ENCODE assay signal across 29 cellular contexts in genomic region chr2:222670191-222671038, GRCh38. TPM values are rescaled to one million over a fixed set of nuclear protein-coding genes. Genes with fewer than 3 reads are reported as not detected.
DNase-seq lines count a peak whose midpoint lies in the region; ATAC-seq and TF ChIP-seq lines count a peak whose summit lies in the region.
"Had no signal": no experiment of that assay in that cellular context is flagged by ENCODE, and none has a peak within 500 bp of the region (broad histone marks: within the 10 kb centered on the region; RNA-seq: fewer than 3 reads in every experiment).

No MANE protein-coding gene starts in this region.

- H3K9me3 ChIP-seq in HUES6 (ENCODE audit: control insufficient read depth, insufficient read depth, low read depth, low read length) (no peaks in the 10 kb centered on the region), iPS-15b (ENCODE audit: control insufficient read depth, insufficient read depth, low read length) (no peaks in the 10 kb centered on the region), neural cell (ENCODE audit: low read length) (no peaks in the 10 kb centered on the region)
- H3K9me3 ChIP-seq: A549, ascending aorta, BE2C, heart left ventricle, left ventricle myocardium inferior, vagina had no signal

- CTCF ChIA-PET in activated CD4-positive, alpha-beta T cell treated with anti-CD3 and anti-CD28 coated beads, Interleukin-2, amount 10 ng/mL, durations not matched to agents 7 days and 5 days (lab: Charles Lee), result interaction anchor here (0.5 to 1.3 kb wide), 3 partner anchors 15 to 124 kb away, joined by 3 read pairs; no protein-coding TSS in a partner anchor

- peaks cover 58% of the 10 kb centered on the region for H3K4me1 Mint-ChIP-seq in CD14-positive monocyte
- H3K4me1 Mint-ChIP-seq in activated CD4-positive, alpha-beta T cell treated with anti-CD3 and anti-CD28 coated beads, Interleukin-2, amount 10 ng/mL, durations not matched to agents 7 days and 5 days, result peaks cover 8% of the 10 kb centered on the region

- H3K9me3 Mint-ChIP-seq in CD14-positive monocyte, result peaks cover 0 to 3% (median 0%) of the 10 kb centered on the region in 7 donors
- H3K9me3 Mint-ChIP-seq in activated CD4-positive, alpha-beta T cell treated with anti-CD3 and anti-CD28 coated beads, Interleukin-2, amount 10 ng/mL, durations not matched to agents 7 days and 5 days, result no peaks in the 10 kb centered on the region
- H3K9me3 Mint-ChIP-seq: activated T-helper 1 cell treated with anti-CD3 and anti-CD28 coated beads, Interleukin-12 subunit alpha, Interleukin-12 subunit beta, Interleukin-2, Interleukin-4 antibody, amounts not matched to agents 30 ng/mL and 10 ng/mL and 1 ng/mL, durations not matched to agents 14 hours and 24 hours and 36 hours; central memory CD8-positive, alpha-beta T cell; T-helper 1 cell treated with Interleukin-12 subunit alpha and Interleukin-12 subunit beta and Interleukin-4 antibody, amounts not matched to agents 30 μg/mL and 1 μg/mL, for 36 hours had no signal

- no peaks in the 10 kb centered on the region for H4K20me1 ChIP-seq in neural cell (ENCODE audit: insufficient read depth)

- H3K79me2 ChIP-seq in neural cell (replicated peaks; ENCODE audit: insufficient read depth, low read length), result no peaks in the 10 kb centered on the region

- H3K36me3 ChIP-seq in HUES6 (ENCODE audit: control insufficient read depth, insufficient read depth, low read length) (no peaks in the 10 kb centered on the region), iPS-15b (ENCODE audit: control insufficient read depth, insufficient read depth, low read length) (no peaks in the 10 kb centered on the region), neural cell (ENCODE audit: insufficient read depth, low read length) (no peaks in the 10 kb centered on the region)
- H3K36me3 ChIP-seq: ascending aorta, BE2C, heart left ventricle, left ventricle myocardium inferior, vagina had no signal

- POLR2A ChIA-PET in activated CD4-positive, alpha-beta T cell treated with anti-CD3 and anti-CD28 coated beads, Interleukin-2, amount 10 ng/mL, durations not matched to agents 7 days and 5 days (lab: Charles Lee), result no interaction called here

- DNase-seq in CD14-positive monocyte (ENCODE audit: low spot score) (no peak), ecto neural progenitor cell (ENCODE audit: low spot score) (no peak)
- DNase-seq in activated CD4-positive, alpha-beta T cell treated with anti-CD3 and anti-CD28 coated beads, Interleukin-2, amount 10 ng/mL, durations not matched to agents 7 days and 5 days, result no peak
- DNase-seq: activated CD4-positive, alpha-beta T cell treated with anti-CD3 and anti-CD28 coated beads for 48 hours; activated CD8-positive, alpha-beta memory T cell treated with anti-CD3 and anti-CD28 coated beads, Interleukin-2, amount 10 ng/mL, durations not matched to agents 7 days and 5 days; activated naive CD4-positive, alpha-beta T cell treated with anti-CD3 and anti-CD28 coated beads, Interleukin-2, amount 50 U/mL, for 16 hours; COR-L47; IMR-90; NCI-H187; RPMI8226; stimulated activated CD4-positive, alpha-beta T cell treated with anti-CD3 and anti-CD28 coated beads, Interleukin-2, amount 100 ng/mL, for 24 hours had no signal

- H3K4me3 Mint-ChIP-seq in CD14-positive monocyte, result peak overlapping the region; percentile 79 to 92
- H3K4me3 Mint-ChIP-seq in activated CD4-positive, alpha-beta T cell treated with anti-CD3 and anti-CD28 coated beads, Interleukin-2, amount 10 ng/mL, durations not matched to agents 7 days and 5 days, result no peak overlapping the region
- H3K4me3 Mint-ChIP-seq: activated CD8-positive, alpha-beta memory T cell treated with anti-CD3 and anti-CD28 coated beads, Interleukin-2, amount 10 ng/mL, durations not matched to agents 7 days and 5 days; activated T-helper 1 cell treated with anti-CD3 and anti-CD28 coated beads, Interleukin-12 subunit alpha, Interleukin-12 subunit beta, Interleukin-2, Interleukin-4 antibody, amounts not matched to agents 30 ng/mL and 10 ng/mL and 1 ng/mL, durations not matched to agents 14 hours and 24 hours and 36 hours; central memory CD8-positive, alpha-beta T cell; T-helper 1 cell treated with Interleukin-12 subunit alpha and Interleukin-12 subunit beta and Interleukin-4 antibody, amounts not matched to agents 30 μg/mL and 1 μg/mL, for 36 hours had no signal

- H3K27ac ChIP-seq in HUES6 (ENCODE audit: low read depth, low read length) (no peak overlapping the region), neural cell (ENCODE audit: low read length) (no peak overlapping the region)
- H3K27ac ChIP-seq: ascending aorta, HL-60, SK-N-MC, vagina had no signal

- no peak for TF ChIP-seq RAD21 in neural cell (conservative IDR thresholded peaks at IDR 0.05)

- H3K27ac Mint-ChIP-seq in CD14-positive monocyte, result peak overlapping the region in 5 of 7 donors; percentile 26 to 89 (median 63)
- H3K27ac Mint-ChIP-seq in activated CD4-positive, alpha-beta T cell treated with anti-CD3 and anti-CD28 coated beads, Interleukin-2, amount 10 ng/mL, durations not matched to agents 7 days and 5 days, result no peak overlapping the region
- H3K27ac Mint-ChIP-seq: activated CD8-positive, alpha-beta memory T cell treated with anti-CD3 and anti-CD28 coated beads, Interleukin-2, amount 10 ng/mL, durations not matched to agents 7 days and 5 days; activated T-helper 1 cell treated with anti-CD3 and anti-CD28 coated beads, Interleukin-12 subunit alpha, Interleukin-12 subunit beta, Interleukin-2, Interleukin-4 antibody, amounts not matched to agents 30 ng/mL and 10 ng/mL and 1 ng/mL, durations not matched to agents 14 hours and 24 hours and 36 hours; T-helper 1 cell treated with Interleukin-12 subunit alpha and Interleukin-12 subunit beta and Interleukin-4 antibody, amounts not matched to agents 30 μg/mL and 1 μg/mL, for 36 hours had no signal

- intact Hi-C loops in CD14-positive monocyte (cut with micrococcal nuclease), result no loop called here

- H3F3A ChIP-seq in neural cell (ENCODE audit: insufficient read depth, low read length, poor library complexity, severe bottlenecking), result no peaks in the 10 kb centered on the region

- H3K4me2 ChIP-seq in neural cell (ENCODE audit: low read length), result no peak overlapping the region

- no peak overlapping the region for H3K9ac ChIP-seq in HUES6 (ENCODE audit: low read length)
- no peak overlapping the region for H3K9ac ChIP-seq in iPS-15b (ENCODE audit: low read depth, low read length)
- no peak overlapping the region for H3K9ac ChIP-seq in neural cell (ENCODE audit: low read length)

- H3K36me3 Mint-ChIP-seq in CD14-positive monocyte, result peaks cover 0 to 11% of the 10 kb centered on the region in 2 donors
- no peaks in the 10 kb centered on the region for H3K36me3 Mint-ChIP-seq in activated CD4-positive, alpha-beta T cell treated with anti-CD3 and anti-CD28 coated beads, Interleukin-2, amount 10 ng/mL, durations not matched to agents 7 days and 5 days (ENCODE audit: low read depth)
- H3K36me3 Mint-ChIP-seq: activated CD8-positive, alpha-beta memory T cell treated with anti-CD3 and anti-CD28 coated beads, Interleukin-2, amount 10 ng/mL, durations not matched to agents 7 days and 5 days had no signal

- TF ChIP-seq EP300 in neural cell (conservative IDR thresholded peaks at IDR 0.05; ENCODE audit: poor library complexity, severe bottlenecking), result no peak

- no peak for TF ChIP-seq CTCF in CD14-positive monocyte (IDR thresholded peaks at IDR 0.05)
- TF ChIP-seq CTCF in neural cell (IDR thresholded peaks at IDR 0.05; ENCODE audit: poor library complexity, severe bottlenecking), result no peak

- H3K27me3 Mint-ChIP-seq in CD14-positive monocyte (ENCODE audit: low read depth in 3 of 3), result peaks cover 5 to 20% (median 8%) of the 10 kb centered on the region in 3 donors
- peaks cover 62% of the 10 kb centered on the region for H3K27me3 Mint-ChIP-seq in activated CD4-positive, alpha-beta T cell treated with anti-CD3 and anti-CD28 coated beads, Interleukin-2, amount 10 ng/mL, durations not matched to agents 7 days and 5 days

- no peaks in the 10 kb centered on the region for H3K9me2 ChIP-seq in neural cell (ENCODE audit: insufficient read depth, low read length)

- H3K4me1 ChIP-seq in HUES6 (ENCODE audit: control insufficient read depth, insufficient read depth, low read length) (peaks cover 4% of the 10 kb centered on the region; the same call in 1 of the 2 replicates), iPS-15b (ENCODE audit: control insufficient read depth, insufficient read depth, low read length) (no peaks in the 10 kb centered on the region)

- peaks cover 44% of the 10 kb centered on the region for H3K27me3 ChIP-seq in HUES6 (ENCODE audit: control insufficient read depth, insufficient read depth, low read length)
- H3K27me3 ChIP-seq in iPS-15b (ENCODE audit: control insufficient read depth, insufficient read depth, low read length), result peaks cover 41% of the 10 kb centered on the region
- peaks cover 31% of the 10 kb centered on the region for H3K27me3 ChIP-seq in neural cell (ENCODE audit: insufficient read depth, low read depth, low read length)
- H3K27me3 ChIP-seq: ascending aorta, BE2C, vagina had no signal

- H2AFZ ChIP-seq in neural cell (ENCODE audit: low read depth, low read length), result no peak overlapping the region

- H3K4me3 ChIP-seq in HUES6 (ENCODE audit: low read depth, low read length) (peak overlapping the region; percentile 81; the same call in 1 of the 2 replicates), iPS-15b (ENCODE audit: low read depth, low read length) (peak overlapping the region; percentile 76), neural cell (ENCODE audit: low read length) (peak overlapping the region; percentile 64)
- H3K4me3 ChIP-seq: SK-N-MC had no signal

- ATAC-seq in GM21786 (IDR thresholded peaks at IDR 0.05; ENCODE audit: unreplicated experiment) (no peak), HG03196 (IDR thresholded peaks at IDR 0.05; ENCODE audit: unreplicated experiment) (no peak)
- ATAC-seq: HCT116 had no signal

TF ChIP-seq in neural cell, 6 proteins besides CTCF, POLR2A, EP300 and RAD21 (continues in another document):
- TF ChIP-seq POLR2AphosphoS5 (IDR thresholded peaks at IDR 0.05), result no peak
- TF ChIP-seq MXI1 (conservative IDR thresholded peaks at IDR 0.05; ENCODE audit: poor library complexity, severe bottlenecking), result no peak
- no peak for TF ChIP-seq TAF1 (IDR thresholded peaks at IDR 0.05; ENCODE audit: low read depth)
- TF ChIP-seq SMC3 (conservative IDR thresholded peaks at IDR 0.05; ENCODE audit: poor library complexity), result no peak

RNA-seq across cellular contexts. Expression of gene MOGAT1, which starts 1.0 kb away (rescaled TPM):
- polyA plus RNA-seq in CD14-positive monocyte (not detected), neural cell (not detected in 2 replicates)
- not detected in 2 replicates for polyA minus RNA-seq in neural cell
- total RNA-seq in activated CD4-positive, alpha-beta T cell treated with anti-CD3 and anti-CD28 coated beads, Interleukin-2, amount 10 ng/mL, durations not matched to agents 7 days and 5 days, result not detected
- total RNA-seq: activated CD8-positive, alpha-beta memory T cell treated with anti-CD3 and anti-CD28 coated beads, Interleukin-2, amount 10 ng/mL, durations not matched to agents 7 days and 5 days; activated T-helper 1 cell treated with anti-CD3 and anti-CD28 coated beads, Interleukin-12 subunit alpha, Interleukin-12 subunit beta, Interleukin-2, Interleukin-4 antibody, amounts not matched to agents 30 ng/mL and 10 ng/mL and 1 ng/mL, durations not matched to agents 14 hours and 24 hours and 36 hours; ascending aorta; fibroblast of villous mesenchyme; IMR-90; vagina had no signal
- polyA plus RNA-seq: A549, IMR-90 had no signal

RNA-seq across cellular contexts. Expression of gene FARSB, which starts 14.5 kb away (rescaled TPM):
- 10 to 100 TPM in 1 of 2 donors, 1 to 10 TPM in 1; 8.4 to 10.9 TPM for polyA plus RNA-seq in CD14-positive monocyte
- 15.2 and 15.3 TPM in 2 replicates for polyA plus RNA-seq in neural cell
- polyA minus RNA-seq in neural cell, result 27.8 and 30.3 TPM in 2 replicates
- total RNA-seq in activated CD4-positive, alpha-beta T cell treated with anti-CD3 and anti-CD28 coated beads, Interleukin-2, amount 10 ng/mL, durations not matched to agents 7 days and 5 days, result 10 to 100 TPM; 21.6 to 26.0 TPM
